In the genomic region with DNA sequence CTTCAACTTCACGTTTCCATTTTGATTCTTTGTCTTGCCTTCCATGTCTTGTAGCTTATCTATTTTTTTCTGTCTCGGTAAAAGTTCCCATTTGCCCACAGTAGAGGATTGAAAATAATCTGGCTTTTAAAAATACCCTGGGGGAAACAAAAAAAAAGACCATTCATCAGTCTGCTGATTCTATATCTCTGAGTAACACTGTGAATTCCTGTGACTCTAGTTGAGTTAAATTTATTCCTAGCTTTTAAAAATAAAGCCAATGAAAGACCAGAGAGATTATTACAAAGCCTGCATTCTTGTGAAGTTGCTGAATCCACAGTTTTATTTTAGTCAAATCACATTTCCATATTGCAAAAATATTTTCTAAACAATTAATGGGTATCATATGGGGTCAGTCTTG, we compare ENCODE assay signal across 33 cellular contexts.
"Had no signal": no experiment of that assay in that cellular context is flagged by ENCODE, and none has a peak within 500 bp of the region (broad histone marks: within the 10 kb centered on the region; RNA-seq: fewer than 3 reads in every experiment).

No MANE protein-coding gene starts in this region.

- H3K27me3 Mint-ChIP-seq: activated naive CD4-positive, alpha-beta T cell treated with anti-CD3 and anti-CD28 coated beads, Interleukin-2, amount 50 U/mL, for 24 hours; activated naive CD8-positive, alpha-beta T cell treated with anti-CD3 and anti-CD28 coated beads, Interleukin-2, amount 10 ng/mL, durations not matched to agents 7 days and 5 days; activated T-cell treated with anti-CD3 and anti-CD28 coated beads, Interleukin-2, amount 50 U/mL, for 24 hours had no signal

- H3K9me3 ChIP-seq: ascending aorta, Peyer's patch had no signal

- H3K36me3 Mint-ChIP-seq: activated naive CD4-positive, alpha-beta T cell treated with anti-CD3 and anti-CD28 coated beads, Interleukin-2, amount 50 U/mL, for 24 hours; activated naive CD8-positive, alpha-beta T cell treated with anti-CD3 and anti-CD28 coated beads, Interleukin-2, amount 10 ng/mL, durations not matched to agents 7 days and 5 days had no signal

- H3K4me1 ChIP-seq: Peyer's patch had no signal

- H3K9ac ChIP-seq: KMS-11 had no signal

- H3K36me3 ChIP-seq: ascending aorta, cardiac muscle cell, Peyer's patch, WERI-Rb-1 had no signal

- H3K4me3 ChIP-seq: ascending aorta, cardiac muscle cell, Peyer's patch, SK-N-MC had no signal

- H3K4me1 Mint-ChIP-seq: activated naive CD4-positive, alpha-beta T cell treated with anti-CD3 and anti-CD28 coated beads, Interleukin-2, amount 50 U/mL, for 24 hours; activated naive CD8-positive, alpha-beta T cell treated with anti-CD3 and anti-CD28 coated beads, Interleukin-2, amount 10 ng/mL, durations not matched to agents 7 days and 5 days had no signal

- H3K27ac Mint-ChIP-seq: activated CD8-positive, alpha-beta T cell treated with anti-CD3 and anti-CD28 coated beads for 36 hours; activated naive CD4-positive, alpha-beta T cell treated with anti-CD3 and anti-CD28 coated beads, Interleukin-2, amount 50 U/mL, for 24 hours; activated naive CD8-positive, alpha-beta T cell treated with anti-CD3 and anti-CD28 coated beads, Interleukin-2, amount 10 ng/mL, durations not matched to agents 7 days and 5 days; activated T-cell treated with anti-CD3 and anti-CD28 coated beads, Interleukin-2, amount 50 U/mL, for 24 hours; activated T-helper 2 cell treated with anti-CD3 and anti-CD28 coated beads, Interferon-gamma antibody, Interleukin-2, Interleukin-4, amounts not matched to agents 10 μg/mL and 5 μg/mL and 100 μg/mL, durations not matched to agents 14 hours and 24 hours and 36 hours had no signal

- H3K4me3 Mint-ChIP-seq: activated CD8-positive, alpha-beta T cell treated with anti-CD3 and anti-CD28 coated beads for 36 hours; activated naive CD4-positive, alpha-beta T cell treated with anti-CD3 and anti-CD28 coated beads, Interleukin-2, amount 50 U/mL, for 24 hours; activated naive CD8-positive, alpha-beta T cell treated with anti-CD3 and anti-CD28 coated beads, Interleukin-2, amount 10 ng/mL, durations not matched to agents 7 days and 5 days; activated T-cell treated with anti-CD3 and anti-CD28 coated beads, Interleukin-2, amount 50 U/mL, for 24 hours had no signal

- H3K9me3 Mint-ChIP-seq: activated CD8-positive, alpha-beta T cell treated with anti-CD3 and anti-CD28 coated beads for 36 hours; activated T-helper 2 cell treated with anti-CD3 and anti-CD28 coated beads, Interferon-gamma antibody, Interleukin-2, Interleukin-4, amounts not matched to agents 10 μg/mL and 5 μg/mL and 100 μg/mL, durations not matched to agents 14 hours and 24 hours and 36 hours had no signal

- H3K27ac ChIP-seq: cardiac muscle cell, KMS-11, Peyer's patch, RWPE1, SK-N-MC, WERI-Rb-1 had no signal

- DNase-seq: activated CD4-positive, alpha-beta T cell treated with anti-CD3 and anti-CD28 coated beads for 1 hour; activated CD4-positive, alpha-beta T cell treated with anti-CD3 and anti-CD28 coated beads for 48 hours; activated CD4-positive, alpha-beta T cell treated with anti-CD3 and anti-CD28 coated beads, Interleukin-2, amount 50 U/mL, for 4 hours; activated CD4-positive, CD25-positive, alpha-beta regulatory T cell; activated CD8-positive, alpha-beta T cell treated with anti-CD3 and anti-CD28 coated beads for 36 hours; activated gamma-delta T cell; activated naive CD4-positive, alpha-beta T cell treated with Interleukin-2 at 50 U/mL for 16 hours; activated naive CD8-positive, alpha-beta T cell treated with anti-CD3 and anti-CD28 coated beads, Interleukin-2, amount 10 ng/mL, durations not matched to agents 7 days and 5 days; activated T-cell treated with anti-CD3 and anti-CD28 coated beads, Interleukin-2, amount 50 U/mL, for 24 hours; amygdala; cerebellar nuclear complex; MM.1S; MV-4-11; NCI-H1092; NCI-H1436 treated with DMSO at 0.1 percent for 48 hours; NCI-H1694 treated with DMSO at 0.1 percent for 48 hours; NCI-H2029; NCI-H345; NCI-H524 treated with DMSO at 0.1 percent for 48 hours; NCI-H748 treated with DMSO at 0.1 percent for 48 hours; NK-92 treated with Interleukin-12 subunit alpha and Interleukin-12 subunit beta, amount 100 ng/mL, for 24 hours; PC-3; Peyer's patch; Right ventricle myocardium superior; T1000; WERI-Rb-1 had no signal

- ATAC-seq: activated CD8-positive, alpha-beta T cell treated with anti-CD3 and anti-CD28 coated beads for 36 hours; PC-3 had no signal

- H3K4me2 ChIP-seq: KMS-11 had no signal

- H3K27me3 ChIP-seq: ascending aorta, cardiac muscle cell, Peyer's patch had no signal
